In genomic region chr9:129988607-129989361, GRCh38 we compare ENCODE assay signal across 9 cellular contexts. TPM values are rescaled to one million over a fixed set of nuclear protein-coding genes. Genes with fewer than 3 reads are reported as not detected.
DNase-seq lines count a peak whose midpoint lies in the region; ATAC-seq and TF ChIP-seq lines count a peak whose summit lies in the region.
"Had no signal": no experiment of that assay in that cellular context is flagged by ENCODE, and none has a peak within 500 bp of the region (broad histone marks: within the 10 kb centered on the region; RNA-seq: fewer than 3 reads in every experiment).

No MANE protein-coding gene starts in this region.

- TF ChIP-seq CTCF in right lobe of liver (IDR thresholded peaks at IDR 0.05) (no peak), upper lobe of right lung (IDR thresholded peaks at IDR 0.05) (no peak)

- H3K27ac ChIP-seq in right lobe of liver: no peak overlapping the region
- no peak overlapping the region for H3K27ac ChIP-seq in upper lobe of right lung

- peak overlapping the region; percentile 79 to 99 (median 97) for H3K27ac Mint-ChIP-seq in IgD-negative memory B cell

- H3K4me1 ChIP-seq in right lobe of liver (peaks cover 0 to 8% (median 0%) of the 10 kb centered on the region in 4 donors), upper lobe of right lung (peaks cover 8% of the 10 kb centered on the region)

- H3K4me3 ChIP-seq in right lobe of liver: no peak overlapping the region
- H3K4me3 ChIP-seq in upper lobe of right lung: no peak overlapping the region
- H3K4me3 ChIP-seq: gastrocnemius medialis had no signal

- H3K27me3 ChIP-seq in right lobe of liver (no peaks in the 10 kb centered on the region), upper lobe of right lung (no peaks in the 10 kb centered on the region)
- H3K27me3 ChIP-seq: gastrocnemius medialis had no signal

- no peaks in the 10 kb centered on the region for H3K27me3 Mint-ChIP-seq in IgD-negative memory B cell

- H3K36me3 ChIP-seq in right lobe of liver: no peaks in the 10 kb centered on the region
- no peaks in the 10 kb centered on the region for H3K36me3 ChIP-seq in upper lobe of right lung
- H3K36me3 ChIP-seq: gastrocnemius medialis had no signal

- intact Hi-C loops in right lobe of liver (cut with DNase I) (no loop called here), upper lobe of right lung (cut with DNase I) (no loop called here)

- DNase-seq in right lobe of liver (no peak), NCI-H446 (lab: John Stamatoyannopoulos, UW) (no peak), NCI-H1694 treated with DMSO at 0.1 percent for 48 hours (lab: John Stamatoyannopoulos, UW) (no peak), DMS153 (lab: John Stamatoyannopoulos, UW) (no peak), upper lobe of right lung (no peak)
- DNase-seq: gastrocnemius medialis had no signal

- peak overlapping the region; percentile 35 to 88 (median 68) for H3K4me3 Mint-ChIP-seq in IgD-negative memory B cell

- peaks cover 35 to 57% (median 54%) of the 10 kb centered on the region in 3 donors for H3K4me1 Mint-ChIP-seq in IgD-negative memory B cell

- no peak for TF ChIP-seq POLR2A in right lobe of liver (IDR thresholded peaks at IDR 0.05)

- H3K9me3 Mint-ChIP-seq in IgD-negative memory B cell: no peaks in the 10 kb centered on the region

- H3K9me3 ChIP-seq in right lobe of liver (no peaks in the 10 kb centered on the region), upper lobe of right lung (no peaks in the 10 kb centered on the region)
- H3K9me3 ChIP-seq: gastrocnemius medialis had no signal

- 60% methylated on average over 7 of the region's 9 CpGs for whole genome bisulfite sequencing in right lobe of liver (ENCODE audit: insufficient coverage, low coverage, low lambda C conversion rate, missing lambda C conversion rate)

- ATAC-seq in GM18517 (IDR thresholded peaks at IDR 0.05; ENCODE audit: unreplicated experiment): peak; percentile 69
- ATAC-seq in GM21723 (IDR thresholded peaks at IDR 0.05; ENCODE audit: unreplicated experiment): peak; percentile 49
- ATAC-seq in right lobe of liver: peak; percentile 48 to 63 (median 58)
- ATAC-seq in upper lobe of right lung: no peak
- ATAC-seq: gastrocnemius medialis had no signal

- peaks cover 15% of the 10 kb centered on the region for H3K36me3 Mint-ChIP-seq in IgD-negative memory B cell

RNA-seq across cellular contexts. Expression of gene FNBP1, which starts 54.2 kb away (rescaled TPM):
- 173 TPM for polyA plus RNA-seq in IgD-negative memory B cell
- total RNA-seq in right lobe of liver (10 to 100 TPM; 11.7 to 27.1 (median 15.9) TPM), upper lobe of right lung (50.0 TPM)
